ENCODE assay signal across 11 cellular contexts in the genomic region with DNA sequence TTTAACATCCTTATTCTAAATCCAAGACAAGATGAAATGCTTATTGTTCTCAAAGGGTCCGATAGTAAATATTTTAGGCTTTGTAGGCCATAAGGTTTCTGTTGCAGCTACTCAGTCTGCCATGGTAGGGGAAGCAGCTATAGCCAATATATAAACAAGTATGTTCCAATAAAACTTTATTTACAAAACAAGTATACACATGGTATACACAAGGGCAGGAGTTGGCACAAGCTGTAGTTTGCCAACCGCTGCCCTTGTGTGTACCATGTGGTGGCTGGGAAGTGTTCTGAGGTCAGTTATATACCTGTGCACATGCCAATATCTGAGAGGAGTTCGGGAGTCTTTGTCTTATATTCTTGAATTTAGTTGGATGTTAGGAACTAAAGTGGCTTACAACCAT.
"Had no signal": no experiment of that assay in that cellular context is flagged by ENCODE, and none has a peak within 500 bp of the region (broad histone marks: within the 10 kb centered on the region; RNA-seq: fewer than 3 reads in every experiment).

No MANE protein-coding gene starts in this region.

- ATAC-seq: GM23338, HCT116 had no signal

- H3K9ac ChIP-seq: GM23248 had no signal

- H3K4me3 ChIP-seq: GM23248, GM23338, HAP-1 had no signal

- H3K27ac ChIP-seq: GM23248 had no signal

- H3K4me2 ChIP-seq: GM23338 had no signal

- H3K36me3 ChIP-seq: HAP-1 had no signal

- H2AFZ ChIP-seq: GM23248, GM23338 had no signal

- FAIRE-seq: H1, H54 had no signal

- H3K9me3 ChIP-seq: HAP-1 had no signal

- H3K4me1 ChIP-seq: HAP-1 had no signal

- DNase-seq: GM23248, GOT3, H7, H9, HCEC 1CT, HFFc6 had no signal
